ENCODE assay signal across 18 cellular contexts in the genomic region with DNA sequence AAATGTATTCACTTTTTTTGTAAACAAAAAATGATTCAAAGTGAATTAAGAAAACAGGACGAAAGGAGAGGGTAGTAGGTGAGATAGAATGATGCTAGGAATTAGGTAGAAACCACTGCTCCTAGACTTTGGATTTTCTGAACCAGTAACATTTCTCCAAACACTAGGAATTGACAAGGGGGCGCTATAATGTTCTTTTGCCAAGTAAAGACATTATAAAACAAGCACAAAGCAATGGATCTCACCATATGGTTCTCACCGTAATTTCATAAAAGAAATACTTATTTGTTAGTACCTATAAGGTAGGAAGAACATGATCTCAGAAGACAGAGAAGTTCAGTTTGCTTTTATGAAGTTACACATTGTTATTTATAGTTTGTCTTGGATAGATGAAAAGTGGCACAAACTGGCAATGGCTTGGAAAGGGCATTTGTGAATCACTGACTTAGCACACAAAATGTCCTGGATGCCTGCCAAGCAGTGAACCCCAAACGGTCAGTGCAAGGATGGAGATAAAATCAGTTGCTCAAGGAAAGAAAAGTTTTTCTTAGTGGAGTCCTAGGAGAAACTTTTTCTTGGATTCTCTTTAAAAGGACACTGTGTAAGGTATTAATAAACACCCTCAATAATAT. TPM values are rescaled to one million over a fixed set of nuclear protein-coding genes. Genes with fewer than 3 reads are reported as not detected.
DNase-seq lines count a peak whose midpoint lies in the region; TF ChIP-seq lines count a peak whose summit lies in the region.
"Had no signal": no experiment of that assay in that cellular context is flagged by ENCODE, and none has a peak within 500 bp of the region (broad histone marks: within the 10 kb centered on the region; RNA-seq: fewer than 3 reads in every experiment).

No MANE protein-coding gene starts in this region.

- H3K27me3 ChIP-seq in mammary epithelial cell (ENCODE audit: insufficient read depth, low read length): no peaks in the 10 kb centered on the region
- no peaks in the 10 kb centered on the region for H3K27me3 ChIP-seq in parathyroid adenoma (ENCODE audit: control insufficient read depth, insufficient read depth, low read length)
- H3K27me3 ChIP-seq: BLaER1, tibial artery had no signal

- no peak overlapping the region for H2AFZ ChIP-seq in mammary epithelial cell (ENCODE audit: low read depth, low read length)
- no peak overlapping the region for H2AFZ ChIP-seq in parathyroid adenoma

- no peaks in the 10 kb centered on the region for H3K9me3 ChIP-seq in mammary epithelial cell (replicated peaks; ENCODE audit: insufficient read depth, low read length)
- no peaks in the 10 kb centered on the region for H3K9me3 ChIP-seq in parathyroid adenoma (ENCODE audit: control insufficient read depth, low read length)
- H3K9me3 ChIP-seq: BLaER1, HAP-1, mucosa of descending colon, tibial artery had no signal

- in situ Hi-C loops in mammary epithelial cell (cut with MboI; ENCODE audit: low sequenced_read_pairs in 2 of 2): no loop called here

- H3K27ac ChIP-seq in mammary epithelial cell (ENCODE audit: insufficient read depth, low read depth, low read length): no peak overlapping the region
- H3K27ac ChIP-seq in parathyroid adenoma: no peak overlapping the region
- H3K27ac ChIP-seq: BLaER1 had no signal

- dilution Hi-C loops in mammary epithelial cell (cut with HindIII; ENCODE audit: low sequenced_read_pairs): no loop called here

- H3K36me3 ChIP-seq in mammary epithelial cell (ENCODE audit: insufficient read depth, low read length): no peaks in the 10 kb centered on the region
- H3K36me3 ChIP-seq in parathyroid adenoma (ENCODE audit: control insufficient read depth, insufficient read depth, low read length): no peaks in the 10 kb centered on the region
- H3K36me3 ChIP-seq: BLaER1, HAP-1, tibial artery had no signal

- no peak overlapping the region for H3K9ac ChIP-seq in mammary epithelial cell (ENCODE audit: insufficient read depth, low read length)
- H3K9ac ChIP-seq in parathyroid adenoma: no peak overlapping the region
- H3K9ac ChIP-seq: BLaER1 had no signal

- H3K79me2 ChIP-seq in mammary epithelial cell (ENCODE audit: insufficient read depth, low read length) (no peaks in the 10 kb centered on the region), parathyroid adenoma (no peaks in the 10 kb centered on the region)

- intact Hi-C loops in mammary epithelial cell (cut with micrococcal nuclease): no loop called here

- no peaks in the 10 kb centered on the region for H4K20me1 ChIP-seq in mammary epithelial cell (ENCODE audit: insufficient read depth, low read length)
- H4K20me1 ChIP-seq: BLaER1 had no signal

- H3K4me3 ChIP-seq in LNCaP clone FGC (ENCODE audit: low read depth, low read length) (no peak overlapping the region), mammary epithelial cell (replicated peaks in 1 of 3; ENCODE audit: insufficient read depth in 1 of 3, low read depth in 2 of 3, low read length in 3 of 3) (no peak overlapping the region), parathyroid adenoma (ENCODE audit: low read depth, low read length) (no peak overlapping the region)
- H3K4me3 ChIP-seq: BLaER1, HAP-1, mucosa of descending colon, tibial artery had no signal

- DNase-seq in DMS53 treated with DMSO at 0.1 percent for 48 hours (lab: John Stamatoyannopoulos, UW; ENCODE audit: unreplicated experiment) (peak; percentile 11), LNCaP clone FGC (ENCODE audit: low read depth) (peak; percentile 64), mammary epithelial cell (peak; percentile 23), GM19238 (ENCODE audit: insufficient read length, low spot score) (no peak), NCI-H2171 (lab: John Stamatoyannopoulos, UW) (no peak), dedifferentiated amniotic fluid mesenchymal stem cell (ENCODE audit: extremely low spot score) (no peak)
- DNase-seq in activated naive CD4-positive, alpha-beta T cell (lab: John Stamatoyannopoulos, UW): no peak
- DNase-seq: activated gamma-delta T cell treated with Interleukin-2 at 50 U/mL for 16 hours; effector memory CD4-positive, alpha-beta T cell; KBM-7; kidney; mucosa of descending colon; NCI-H146; NCI-H524 treated with DMSO at 0.1 percent for 48 hours had no signal

- 0 out of 2 replicates have a peak, but pooled peaks have one; percentile 4 for TF ChIP-seq CTCF in LNCaP clone FGC (IDR thresholded peaks at IDR 0.05; ENCODE audit: control insufficient read depth, extremely low read depth, insufficient read depth)
- TF ChIP-seq CTCF in mammary epithelial cell (conservative IDR thresholded peaks at IDR 0.05 in 1 of 2, IDR thresholded peaks at IDR 0.05 in 1 of 2; ENCODE audit: extremely low read depth in 1 of 2, insufficient read depth in 1 of 2, low read depth in 1 of 2, low read length in 2 of 2): no peak
- TF ChIP-seq CTCF in parathyroid adenoma (IDR thresholded peaks at IDR 0.05): no peak

- BruUV-seq in mammary epithelial cell (replicated peaks; lab: Mats Ljungman, UMichigan): no TSS peak

- WGBS in mammary epithelial cell (ENCODE audit: low coverage, missing lambda C conversion rate): 62% methylated on average over 4 of the region's 4 CpGs

- H3K4me2 ChIP-seq in mammary epithelial cell (ENCODE audit: insufficient read depth, low read depth, low read length) (no peak overlapping the region), parathyroid adenoma (ENCODE audit: low read length) (peak overlapping the region; percentile 41)
- H3K4me2 ChIP-seq: BLaER1 had no signal

- CTCF ChIA-PET in mammary epithelial cell (lab: Charles Lee; ENCODE audit: low non-redundant PET): no interaction called here

- H3K4me1 ChIP-seq in mammary epithelial cell (ENCODE audit: insufficient read depth, low read length) (no peaks in the 10 kb centered on the region), parathyroid adenoma (no peaks in the 10 kb centered on the region)
- H3K4me1 ChIP-seq: BLaER1, HAP-1 had no signal

RNA-seq across cellular contexts. Expression of a gene that starts 8.1 kb away (rescaled TPM):
- total RNA-seq in mammary epithelial cell: 10 to 100 TPM; 58.5 to 63.0 TPM
- 40.0 TPM for polyA plus RNA-seq in mammary epithelial cell
- polyA minus RNA-seq in mammary epithelial cell: 83.3 TPM

RNA-seq across cellular contexts. Expression of a gene that starts 56.3 kb away (rescaled TPM):
- 10 to 100 TPM; 18.5 to 33.0 TPM for total RNA-seq in mammary epithelial cell
- polyA plus RNA-seq in mammary epithelial cell: 21.7 TPM
- 59.4 TPM for polyA minus RNA-seq in mammary epithelial cell

Comparison
In these comparisons a context has a peak if more than half of its experiments do, and no peak if none do; other contexts are left out.
1. DNase-seq: peak in DMS53 treated with DMSO at 0.1 percent for 48 hours (single experiment), LNCaP clone FGC (single experiment) and mammary epithelial cell (single experiment); none in GM19238 (single experiment), NCI-H2171 (single experiment), dedifferentiated amniotic fluid mesenchymal stem cell (single experiment) and activated naive CD4-positive, alpha-beta T cell (0 of 4).